Comparison of ENCODE assay signal across 8 cellular contexts in genomic region chr17:63998721-63999679, GRCh38. TPM values are rescaled to one million over a fixed set of nuclear protein-coding genes. Genes with fewer than 3 reads are reported as not detected.
A peak's percentile ranks its signal among the peaks of the same experiment; 100 is the strongest.
DNase-seq lines count a peak whose midpoint lies in the region; ATAC-seq and TF ChIP-seq lines count a peak whose summit lies in the region.

No MANE protein-coding gene starts in this region.

- peak overlapping the region in 1 of 2 experiments; percentile 75 for H3K18ac ChIP-seq in mesenchymal stem cell (ENCODE audit: low read depth in 1 of 2, low read length in 2 of 2)

- H3K9me3 ChIP-seq in mesenchymal stem cell (ENCODE audit: control insufficient read depth, low read length) (no peaks in the 10 kb centered on the region), vagina (no peaks in the 10 kb centered on the region)

- POLR2A ChIA-PET in HEK293T (lab: Yijun Ruan, JAX), result no interaction called here

- H3K27ac ChIP-seq in mesenchymal stem cell (ENCODE audit: low read length, poor library complexity, severe bottlenecking) (no peak overlapping the region), vagina (no peak overlapping the region)

- in situ Hi-C loops in astrocyte of the cerebellum (cut with HindIII; ENCODE audit: low sequenced_read_pairs), result no loop called here

- H3K23ac ChIP-seq in mesenchymal stem cell (ENCODE audit: low read length in 2 of 2), result no peak overlapping the region

- CTCF ChIA-PET in HEK293T (lab: Yijun Ruan, JAX), result no interaction called here

- peak overlapping the region; percentile 57 for H4K8ac ChIP-seq in mesenchymal stem cell (ENCODE audit: low read length)

- no peaks in the 10 kb centered on the region for H3K36me3 ChIP-seq in mesenchymal stem cell (ENCODE audit: control insufficient read depth in 1 of 2, insufficient read depth in 2 of 2, low read depth in 1 of 2, low read length in 2 of 2)
- no peaks in the 10 kb centered on the region for H3K36me3 ChIP-seq in vagina

- TF ChIP-seq CTCF in astrocyte of the cerebellum (IDR thresholded peaks at IDR 0.05; ENCODE audit: low read depth, low read length, missing control alignments) (no peak), vagina (IDR thresholded peaks at IDR 0.05) (no peak)

- DNase-seq in stimulated activated CD8-positive, alpha-beta memory T cell treated with anti-CD3 and anti-CD28 coated beads, Interleukin-12 subunit alpha, Interleukin-12 subunit beta, amount 100 ng/mL, for 4 hours (ENCODE audit: low read depth), result peak; percentile 14
- no peak for DNase-seq in stimulated activated CD8-positive, alpha-beta memory T cell treated with anti-CD3 and anti-CD28 coated beads, Interleukin-4, amount 100 ng/mL, for 48 hours
- DNase-seq in astrocyte of the cerebellum (ENCODE audit: low read depth) (no peak), mesenchymal stem cell (no peak), vagina (ENCODE audit: extremely low spot score in 2 of 2) (no peak), NK-92 (lab: John Stamatoyannopoulos, UW; ENCODE audit: unreplicated experiment) (no peak), HEK293T (ENCODE audit: extremely low spot score) (no peak)

- TF ChIP-seq POLR2A in vagina (IDR thresholded peaks at IDR 0.05), result no peak

- no peak overlapping the region for H2BK5ac ChIP-seq in mesenchymal stem cell (ENCODE audit: low read depth, low read length, poor library complexity, severe bottlenecking)

- H3K4me1 ChIP-seq in mesenchymal stem cell (ENCODE audit: control insufficient read depth, insufficient read depth, low read depth, low read length), result peaks cover 12% of the 10 kb centered on the region
- peaks cover 26% of the 10 kb centered on the region for H3K4me1 ChIP-seq in vagina

- no peak overlapping the region for H2BK12ac ChIP-seq in mesenchymal stem cell (ENCODE audit: low read length in 2 of 2)

- no peak overlapping the region for H4K91ac ChIP-seq in mesenchymal stem cell (ENCODE audit: low read length)

- H2AK5ac ChIP-seq in mesenchymal stem cell (ENCODE audit: low read length, severe bottlenecking), result no peak overlapping the region

- intact Hi-C loops in vagina (cut with DNase I), result no loop called here

- H3K27me3 ChIP-seq in mesenchymal stem cell (ENCODE audit: control insufficient read depth in 1 of 2, insufficient read depth in 1 of 2, low read length in 2 of 2) (peaks cover 46 to 47% of the 10 kb centered on the region in 2 experiments), vagina (no peaks in the 10 kb centered on the region)

- no peak overlapping the region for H3K14ac ChIP-seq in mesenchymal stem cell (ENCODE audit: low read length in 2 of 2)

- peak overlapping the region; percentile 57 for H3K4me3 ChIP-seq in astrocyte of the cerebellum (ENCODE audit: low read depth, low read length)
- H3K4me3 ChIP-seq in mesenchymal stem cell (ENCODE audit: insufficient read depth in 1 of 2, low read depth in 1 of 2, low read length in 2 of 2), result peak overlapping the region; percentile 60 to 86
- peak overlapping the region; percentile 54 to 64 for H3K4me3 ChIP-seq in vagina

- no peaks in the 10 kb centered on the region for H3K79me1 ChIP-seq in mesenchymal stem cell (replicated peaks; ENCODE audit: low read length, poor library complexity, severe bottlenecking)

- peak overlapping the region in 1 of 2 experiments; percentile 20 for H3K4ac ChIP-seq in mesenchymal stem cell (ENCODE audit: low read depth in 1 of 2, low read length in 2 of 2)

- peak overlapping the region; percentile 79 for H3K9ac ChIP-seq in mesenchymal stem cell (ENCODE audit: low read length)

- 42% methylated on average over 27 of the region's 33 CpGs for WGBS in mesenchymal stem cell

- no peak overlapping the region for H2BK15ac ChIP-seq in mesenchymal stem cell (ENCODE audit: low read depth, poor library complexity, severe bottlenecking)

- no peak overlapping the region for H2AFZ ChIP-seq in mesenchymal stem cell (ENCODE audit: low read depth, low read length)

- H2BK120ac ChIP-seq in mesenchymal stem cell (ENCODE audit: low read depth, low read length), result no peak overlapping the region

- ATAC-seq in GM21515 (IDR thresholded peaks at IDR 0.05; ENCODE audit: unreplicated experiment), result no peak

- peak overlapping the region; percentile 63 for H3K4me2 ChIP-seq in mesenchymal stem cell (ENCODE audit: low read length, poor library complexity, severe bottlenecking)

TF ChIP-seq in HEK293T, 16 proteins besides CTCF, POLR2A, EP300 and RAD21:
- no peak for TF ChIP-seq FOXA1 (IDR thresholded peaks at IDR 0.05)
- TF ChIP-seq FOXK2 (IDR thresholded peaks at IDR 0.05), result no peak
- TF ChIP-seq SP1 (IDR thresholded peaks at IDR 0.05), result no peak
- no peak for TF ChIP-seq HDGF (IDR thresholded peaks at IDR 0.05; ENCODE audit: borderline replicate concordance)
- TF ChIP-seq TARDBP (IDR thresholded peaks at IDR 0.05), result no peak
- no peak for TF ChIP-seq ZNF384 (IDR thresholded peaks at IDR 0.05)
- no peak for TF ChIP-seq FOXM1 (IDR thresholded peaks at IDR 0.05; ENCODE audit: borderline replicate concordance)
- no peak for TF ChIP-seq SUZ12 (IDR thresholded peaks at IDR 0.05)
- TF ChIP-seq BHLHE40 (IDR thresholded peaks at IDR 0.05; ENCODE audit: borderline replicate concordance), result no peak
- TF ChIP-seq, protein P1, sequence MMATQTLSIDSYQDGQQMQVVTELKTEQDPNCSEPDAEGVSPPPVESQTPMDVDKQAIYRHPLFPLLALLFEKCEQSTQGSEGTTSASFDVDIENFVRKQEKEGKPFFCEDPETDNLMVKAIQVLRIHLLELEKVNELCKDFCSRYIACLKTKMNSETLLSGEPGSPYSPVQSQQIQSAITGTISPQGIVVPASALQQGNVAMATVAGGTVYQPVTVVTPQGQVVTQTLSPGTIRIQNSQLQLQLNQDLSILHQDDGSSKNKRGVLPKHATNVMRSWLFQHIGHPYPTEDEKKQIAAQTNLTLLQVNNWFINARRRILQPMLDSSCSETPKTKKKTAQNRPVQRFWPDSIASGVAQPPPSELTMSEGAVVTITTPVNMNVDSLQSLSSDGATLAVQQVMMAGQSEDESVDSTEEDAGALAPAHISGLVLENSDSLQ (IDR thresholded peaks at IDR 0.05), result no peak
- no peak for TF ChIP-seq NFRKB (IDR thresholded peaks at IDR 0.05)
- no peak for TF ChIP-seq LEF1 (IDR thresholded peaks at IDR 0.05; ENCODE audit: borderline replicate concordance)
- no peak for TF ChIP-seq ELF4 (IDR thresholded peaks at IDR 0.05)
- no peak for TF ChIP-seq ARNT (IDR thresholded peaks at IDR 0.05)
- TF ChIP-seq L3MBTL2 (conservative IDR thresholded peaks at IDR 0.05), result no peak

RNA-seq across cellular contexts. Expression of gene PRR29, which starts 0.8 kb away (rescaled TPM):
- polyA plus RNA-seq in mesenchymal stem cell (2013, experiment 1 of 2), result 0.26 TPM
- polyA plus RNA-seq in mesenchymal stem cell (2013, experiment 2 of 2), result 0.38 TPM
- not detected for total RNA-seq in vagina

RNA-seq across cellular contexts. Expression of gene ICAM2, which starts 21.4 kb away (rescaled TPM):
- 0.08 TPM for polyA plus RNA-seq in mesenchymal stem cell (2013, experiment 1 of 2)
- polyA plus RNA-seq in mesenchymal stem cell (2013, experiment 2 of 2), result 0.11 TPM
- 55.7 TPM for total RNA-seq in vagina

RNA-seq across cellular contexts. Expression of gene SCN4A, which starts 26.3 kb away (rescaled TPM):
- under 0.01 TPM for polyA plus RNA-seq in mesenchymal stem cell (2013, experiment 1 of 2)
- not detected for polyA plus RNA-seq in mesenchymal stem cell (2013, experiment 2 of 2)
- 0.98 TPM for total RNA-seq in vagina
